ENCODE assay signal across 20 cellular contexts in genomic region chr13:33452873-33453558, GRCh38.
A peak's percentile ranks its signal among the peaks of the same experiment; 100 is the strongest.
DNase-seq lines count a peak whose midpoint lies in the region; ATAC-seq and TF ChIP-seq lines count a peak whose summit lies in the region.
"Had no signal": no experiment of that assay in that cellular context is flagged by ENCODE, and none has a peak within 500 bp of the region (broad histone marks: within the 10 kb centered on the region; RNA-seq: fewer than 3 reads in every experiment).

No MANE protein-coding gene starts in this region.

- peak overlapping the region in 4 of 10 donors; percentile 1 to 48 (median 23) for H3K27ac ChIP-seq in heart right ventricle
- peak overlapping the region in 3 of 4 donors; percentile 5 to 72 (median 66) for H3K27ac ChIP-seq in transverse colon
- H3K27ac ChIP-seq: colonic mucosa, right lobe of liver had no signal

- H3K27me3 Mint-ChIP-seq in glutamatergic neuron (ENCODE audit: unreplicated experiment), result peaks cover 3% of the 10 kb centered on the region
- H3K27me3 Mint-ChIP-seq: stimulated activated naive CD8-positive, alpha-beta T cell treated with anti-CD3 and anti-CD28 coated beads, Interleukin-15, amount 100 ng/mL, for 72 hours had no signal

- no peaks in the 10 kb centered on the region for H3K36me3 ChIP-seq in heart right ventricle
- H3K36me3 ChIP-seq in transverse colon, result no peaks in the 10 kb centered on the region
- H3K36me3 ChIP-seq: colonic mucosa, right lobe of liver had no signal

- no peak overlapping the region for H3K27ac Mint-ChIP-seq in glutamatergic neuron (ENCODE audit: unreplicated experiment)
- H3K27ac Mint-ChIP-seq: GM23338; HFFc6; IgD-negative memory B cell; stimulated activated naive CD8-positive, alpha-beta T cell treated with anti-CD3 and anti-CD28 coated beads, Interleukin-15, amount 100 ng/mL, for 72 hours had no signal

- peak in 7 of 8 donors; percentile 49 to 85 (median 73) for ATAC-seq in heart right ventricle
- ATAC-seq in GM18505 (IDR thresholded peaks at IDR 0.05; ENCODE audit: unreplicated experiment), result no peak
- ATAC-seq: activated T-cell treated with anti-CD3 and anti-CD28 coated beads, Interleukin-2, amount 50 U/mL, for 4 hours; GM23338; stimulated activated naive CD8-positive, alpha-beta T cell treated with anti-CD3 and anti-CD28 coated beads, Interleukin-15, amount 100 ng/mL, for 72 hours had no signal

- H3K4me3 Mint-ChIP-seq in glutamatergic neuron (ENCODE audit: unreplicated experiment), result no peak overlapping the region
- H3K4me3 Mint-ChIP-seq: activated T-cell treated with anti-CD3 and anti-CD28 coated beads, Interleukin-2, amount 50 U/mL, for 4 hours; GM23338; HFFc6; IgD-negative memory B cell; nephron; stimulated activated naive CD8-positive, alpha-beta T cell treated with anti-CD3 and anti-CD28 coated beads, Interleukin-15, amount 100 ng/mL, for 72 hours had no signal

- H3K4me1 ChIP-seq in heart right ventricle (peaks cover 0 to 26% (median 13%) of the 10 kb centered on the region in 9 donors), transverse colon (peaks cover 0 to 16% (median 4%) of the 10 kb centered on the region in 4 donors)
- H3K4me1 ChIP-seq: colonic mucosa, right lobe of liver had no signal

- H3K4me3 ChIP-seq in heart right ventricle (no peak overlapping the region), transverse colon (no peak overlapping the region)
- H3K4me3 ChIP-seq: colonic mucosa, GM23338, right lobe of liver had no signal

- TF ChIP-seq CTCF in heart right ventricle (IDR thresholded peaks at IDR 0.05) (no peak), transverse colon (IDR thresholded peaks at IDR 0.05) (no peak), glutamatergic neuron (IDR thresholded peaks at IDR 0.05; ENCODE audit: partially characterized antibody, unreplicated experiment) (no peak)

- TF ChIP-seq EP300 in transverse colon (IDR thresholded peaks at IDR 0.05; ENCODE audit: low read depth), result no peak

- H3K9me3 ChIP-seq in heart right ventricle, result peaks cover 0 to 16% (median 0%) of the 10 kb centered on the region in 11 donors
- H3K9me3 ChIP-seq in transverse colon, result no peaks in the 10 kb centered on the region
- H3K9me3 ChIP-seq: colonic mucosa, right lobe of liver had no signal

- no peak for TF ChIP-seq POLR2A in transverse colon (IDR thresholded peaks at IDR 0.05)
- TF ChIP-seq POLR2A in GM18505 (IDR thresholded peaks at IDR 0.05; ENCODE audit: borderline replicate concordance, extremely low read depth, insufficient read depth, insufficient read length), result no peak

- peaks cover 1% of the 10 kb centered on the region for H3K9me3 Mint-ChIP-seq in glutamatergic neuron (ENCODE audit: unreplicated experiment)
- H3K9me3 Mint-ChIP-seq: GM23338; HFFc6; IgD-negative memory B cell; stimulated activated naive CD8-positive, alpha-beta T cell treated with anti-CD3 and anti-CD28 coated beads, Interleukin-15, amount 100 ng/mL, for 72 hours had no signal

- H3K27me3 ChIP-seq in heart right ventricle, result no peaks in the 10 kb centered on the region
- no peaks in the 10 kb centered on the region for H3K27me3 ChIP-seq in transverse colon
- H3K27me3 ChIP-seq: colonic mucosa, right lobe of liver had no signal

- WGBS in heart right ventricle, 2 donors, result 46 to 53% methylated on average over 2 of the region's 2 CpGs
- 60 to 80% methylated on average over 1 to 2 of the region's 2 CpGs for WGBS in transverse colon (ENCODE audit: low coverage in 1 of 2), 2 donors

- H3K4me1 Mint-ChIP-seq in glutamatergic neuron (ENCODE audit: low read depth, unreplicated experiment), result no peaks in the 10 kb centered on the region
- H3K4me1 Mint-ChIP-seq: GM23338; IgD-negative memory B cell; stimulated activated naive CD8-positive, alpha-beta T cell treated with anti-CD3 and anti-CD28 coated beads, Interleukin-15, amount 100 ng/mL, for 72 hours had no signal

- in situ Hi-C loops in transverse colon (cut with MboI; ENCODE audit: low pct_ligation_motif_present in 1 of 4, low pct_unique_long_range_greater_than_20kb in 1 of 4, low sequenced_read_pairs in 3 of 4), result no loop called here

- DNase-seq in cerebellar cortex (ENCODE audit: low spot score) (peak; percentile 46), heart right ventricle (peak in 1 of 2 donors; percentile 14), pons (ENCODE audit: low spot score) (peak; percentile 69), transverse colon (no peak), glutamatergic neuron (no peak), NCI-H1092 treated with DMSO at 0.1 percent for 48 hours (lab: John Stamatoyannopoulos, UW) (no peak)
- DNase-seq: activated CD4-positive, alpha-beta T cell treated with anti-CD3 and anti-CD28 coated beads for 4 hours; activated T-cell treated with anti-CD3 and anti-CD28 coated beads, Interleukin-2, amount 50 U/mL, for 4 hours; colonic mucosa; left cardiac atrium; NCI-H1417; NCI-H2081 treated with DMSO at 0.1 percent for 48 hours; right lobe of liver; stimulated activated CD4-positive, alpha-beta T cell treated with anti-CD3 and anti-CD28 coated beads, Interleukin-15, amount 100 ng/mL, for 24 hours; stimulated activated naive CD8-positive, alpha-beta T cell treated with anti-CD3 and anti-CD28 coated beads, Interleukin-15, amount 100 ng/mL, for 72 hours had no signal

- no peaks in the 10 kb centered on the region for H3K36me3 Mint-ChIP-seq in glutamatergic neuron (ENCODE audit: unreplicated experiment)
- H3K36me3 Mint-ChIP-seq: IgD-negative memory B cell had no signal

- intact Hi-C loops in heart right ventricle (cut with DNase I), result no loop called here
- intact Hi-C loops in transverse colon (cut with DNase I; ENCODE audit: low total_unique reads), result no loop called here

Comparison
In these comparisons a context has a peak if more than half of its experiments do, and no peak if none do; other contexts are left out.
1. DNase-seq: peak in cerebellar cortex (single experiment) and pons (single experiment); none in transverse colon (single experiment), glutamatergic neuron (single experiment) and NCI-H1092 treated with DMSO at 0.1 percent for 48 hours (single experiment).